In genomic region chr17:59361916-59362810, GRCh38 we compare ENCODE assay signal across 1 cellular context.
TF ChIP-seq lines count a peak whose summit lies in the region.

No MANE protein-coding gene starts in this region.

TF ChIP-seq in HepG2, 621 proteins besides CTCF, POLR2A, EP300 and RAD21 (continued from another document):
- TF ChIP-seq, protein P1, sequence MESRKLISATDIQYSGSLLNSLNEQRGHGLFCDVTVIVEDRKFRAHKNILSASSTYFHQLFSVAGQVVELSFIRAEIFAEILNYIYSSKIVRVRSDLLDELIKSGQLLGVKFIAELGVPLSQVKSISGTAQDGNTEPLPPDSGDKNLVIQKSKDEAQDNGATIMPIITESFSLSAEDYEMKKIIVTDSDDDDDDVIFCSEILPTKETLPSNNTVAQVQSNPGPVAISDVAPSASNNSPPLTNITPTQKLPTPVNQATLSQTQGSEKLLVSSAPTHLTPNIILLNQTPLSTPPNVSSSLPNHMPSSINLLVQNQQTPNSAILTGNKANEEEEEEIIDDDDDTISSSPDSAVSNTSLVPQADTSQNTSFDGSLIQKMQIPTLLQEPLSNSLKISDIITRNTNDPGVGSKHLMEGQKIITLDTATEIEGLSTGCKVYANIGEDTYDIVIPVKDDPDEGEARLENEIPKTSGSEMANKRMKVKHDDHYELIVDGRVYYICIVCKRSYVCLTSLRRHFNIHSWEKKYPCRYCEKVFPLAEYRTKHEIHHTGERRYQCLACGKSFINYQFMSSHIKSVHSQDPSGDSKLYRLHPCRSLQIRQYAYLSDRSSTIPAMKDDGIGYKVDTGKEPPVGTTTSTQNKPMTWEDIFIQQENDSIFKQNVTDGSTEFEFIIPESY (CRISPR knock-in tag; IDR thresholded peaks at IDR 0.05): no peak
- TF ChIP-seq, protein P2, sequence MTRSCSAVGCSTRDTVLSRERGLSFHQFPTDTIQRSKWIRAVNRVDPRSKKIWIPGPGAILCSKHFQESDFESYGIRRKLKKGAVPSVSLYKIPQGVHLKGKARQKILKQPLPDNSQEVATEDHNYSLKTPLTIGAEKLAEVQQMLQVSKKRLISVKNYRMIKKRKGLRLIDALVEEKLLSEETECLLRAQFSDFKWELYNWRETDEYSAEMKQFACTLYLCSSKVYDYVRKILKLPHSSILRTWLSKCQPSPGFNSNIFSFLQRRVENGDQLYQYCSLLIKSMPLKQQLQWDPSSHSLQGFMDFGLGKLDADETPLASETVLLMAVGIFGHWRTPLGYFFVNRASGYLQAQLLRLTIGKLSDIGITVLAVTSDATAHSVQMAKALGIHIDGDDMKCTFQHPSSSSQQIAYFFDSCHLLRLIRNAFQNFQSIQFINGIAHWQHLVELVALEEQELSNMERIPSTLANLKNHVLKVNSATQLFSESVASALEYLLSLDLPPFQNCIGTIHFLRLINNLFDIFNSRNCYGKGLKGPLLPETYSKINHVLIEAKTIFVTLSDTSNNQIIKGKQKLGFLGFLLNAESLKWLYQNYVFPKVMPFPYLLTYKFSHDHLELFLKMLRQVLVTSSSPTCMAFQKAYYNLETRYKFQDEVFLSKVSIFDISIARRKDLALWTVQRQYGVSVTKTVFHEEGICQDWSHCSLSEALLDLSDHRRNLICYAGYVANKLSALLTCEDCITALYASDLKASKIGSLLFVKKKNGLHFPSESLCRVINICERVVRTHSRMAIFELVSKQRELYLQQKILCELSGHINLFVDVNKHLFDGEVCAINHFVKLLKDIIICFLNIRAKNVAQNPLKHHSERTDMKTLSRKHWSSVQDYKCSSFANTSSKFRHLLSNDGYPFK (CRISPR knock-in tag; IDR thresholded peaks at IDR 0.05; ENCODE audit: borderline replicate concordance): no peak
- no peak for TF ChIP-seq IRF1 (CRISPR knock-in tag; IDR thresholded peaks at IDR 0.05; ENCODE audit: low read depth)
- no peak for TF ChIP-seq HOXA5 (CRISPR knock-in tag; IDR thresholded peaks at IDR 0.05)
- no peak for TF ChIP-seq ZNF260 (CRISPR knock-in tag; IDR thresholded peaks at IDR 0.05; ENCODE audit: borderline replicate concordance, low read depth)
- no peak for TF ChIP-seq THYN1 (CRISPR knock-in tag; IDR thresholded peaks at IDR 0.05; ENCODE audit: borderline replicate concordance, low read depth)
- TF ChIP-seq GATAD1 (CRISPR knock-in tag; IDR thresholded peaks at IDR 0.05): no peak
